In genomic region chr1:40690919-40691537, GRCh38 we compare ENCODE assay signal across 1 cellular context.
A peak's percentile ranks its signal among the peaks of the same experiment; 100 is the strongest.
TF ChIP-seq lines count a peak whose summit lies in the region.

No MANE protein-coding gene starts in this region.

TF ChIP-seq in HepG2, 621 proteins besides CTCF, POLR2A, EP300 and RAD21 (continued from another document):
- TF ChIP-seq ZBTB14 (CRISPR knock-in tag; IDR thresholded peaks at IDR 0.05) (no peak), HOXA7 (CRISPR knock-in tag; IDR thresholded peaks at IDR 0.05) (no peak), ZHX1 (CRISPR knock-in tag; IDR thresholded peaks at IDR 0.05; ENCODE audit: low read depth) (no peak), ZNF567 (CRISPR knock-in tag; IDR thresholded peaks at IDR 0.05; ENCODE audit: borderline replicate concordance) (no peak), SIN3A (IDR thresholded peaks at IDR 0.05; ENCODE audit: borderline replicate concordance, low read depth, low read length) (no peak), EEA1 (CRISPR knock-in tag; IDR thresholded peaks at IDR 0.05; ENCODE audit: borderline replicate concordance) (no peak), ATF5 (CRISPR knock-in tag; IDR thresholded peaks at IDR 0.05; ENCODE audit: low read depth) (no peak), EED (CRISPR knock-in tag; IDR thresholded peaks at IDR 0.05) (no peak), ZNF737 (CRISPR knock-in tag; IDR thresholded peaks at IDR 0.05; ENCODE audit: borderline replicate concordance) (no peak), GTF2F1 (IDR thresholded peaks at IDR 0.05; ENCODE audit: low read length) (no peak), ZNF879 (CRISPR knock-in tag; IDR thresholded peaks at IDR 0.05) (no peak), GZF1 (CRISPR knock-in tag; IDR thresholded peaks at IDR 0.05) (no peak), SP5 (CRISPR knock-in tag; IDR thresholded peaks at IDR 0.05; ENCODE audit: borderline replicate concordance, low read depth) (no peak), CCDC6 (CRISPR knock-in tag; IDR thresholded peaks at IDR 0.05) (no peak), ZNF510 (CRISPR knock-in tag; IDR thresholded peaks at IDR 0.05; ENCODE audit: low read depth) (no peak), TOPORS (CRISPR knock-in tag; IDR thresholded peaks at IDR 0.05) (no peak), ZNF746 (CRISPR knock-in tag; IDR thresholded peaks at IDR 0.05) (no peak), KLF6 (CRISPR knock-in tag; IDR thresholded peaks at IDR 0.05) (no peak), SP2 (CRISPR knock-in tag; IDR thresholded peaks at IDR 0.05) (no peak), ZNF678 (CRISPR knock-in tag; IDR thresholded peaks at IDR 0.05) (no peak), ZSCAN29 (CRISPR knock-in tag; conservative IDR thresholded peaks at IDR 0.05) (no peak), ATF7-NPFF (CRISPR knock-in tag; IDR thresholded peaks at IDR 0.05; ENCODE audit: low read depth) (no peak), ZNF589 (CRISPR knock-in tag; conservative IDR thresholded peaks at IDR 0.05) (no peak), SMARCE1 (IDR thresholded peaks at IDR 0.05; ENCODE audit: borderline replicate concordance) (no peak), ESRRA (CRISPR knock-in tag; IDR thresholded peaks at IDR 0.05; ENCODE audit: low read depth) (no peak), MTF2 (CRISPR knock-in tag; IDR thresholded peaks at IDR 0.05; ENCODE audit: borderline replicate concordance) (0 out of 2 replicates have a peak, but pooled peaks have one; percentile 3), PHB2 (IDR thresholded peaks at IDR 0.05; ENCODE audit: partially characterized antibody) (no peak), ZNF816 (CRISPR knock-in tag; IDR thresholded peaks at IDR 0.05; ENCODE audit: borderline replicate concordance) (0 out of 2 replicates have a peak, but pooled peaks have one; percentile 59), ZNF670 (CRISPR knock-in tag; IDR thresholded peaks at IDR 0.05; ENCODE audit: borderline replicate concordance) (no peak; the same call in 1 of the 2 replicates), PLRG1 (conservative IDR thresholded peaks at IDR 0.05) (no peak), ZSCAN5A (CRISPR knock-in tag; IDR thresholded peaks at IDR 0.05; ENCODE audit: borderline replicate concordance) (peak; percentile 16; the same call in 1 of the 2 replicates), ZFP37 (CRISPR knock-in tag; IDR thresholded peaks at IDR 0.05; ENCODE audit: borderline replicate concordance) (0 out of 2 replicates have a peak, but pooled peaks have one; percentile 6), NONO (IDR thresholded peaks at IDR 0.05) (no peak), NONO (CRISPR knock-in tag; conservative IDR thresholded peaks at IDR 0.05) (no peak), ZBTB26 (CRISPR knock-in tag; IDR thresholded peaks at IDR 0.05; ENCODE audit: borderline replicate concordance) (no peak), ZFP36 (IDR thresholded peaks at IDR 0.05; ENCODE audit: borderline replicate concordance, low read depth, low read length, partially characterized antibody) (no peak), ZBTB4 (CRISPR knock-in tag; IDR thresholded peaks at IDR 0.05; ENCODE audit: borderline replicate concordance) (no peak), SNAPC5 (CRISPR knock-in tag; IDR thresholded peaks at IDR 0.05; ENCODE audit: borderline replicate concordance) (peak; percentile 26; the same call in 1 of the 2 replicates), ARID2 (CRISPR knock-in tag; IDR thresholded peaks at IDR 0.05; ENCODE audit: borderline replicate concordance) (peak; percentile 66; the same call in 1 of the 2 replicates), LRRFIP1 (CRISPR knock-in tag; conservative IDR thresholded peaks at IDR 0.05) (no peak), ZSCAN31 (CRISPR knock-in tag; IDR thresholded peaks at IDR 0.05; ENCODE audit: low read depth) (no peak), KDM4B (CRISPR knock-in tag; IDR thresholded peaks at IDR 0.05) (no peak)
